19 cellular contexts compared by ENCODE assay signal in the genomic region with DNA sequence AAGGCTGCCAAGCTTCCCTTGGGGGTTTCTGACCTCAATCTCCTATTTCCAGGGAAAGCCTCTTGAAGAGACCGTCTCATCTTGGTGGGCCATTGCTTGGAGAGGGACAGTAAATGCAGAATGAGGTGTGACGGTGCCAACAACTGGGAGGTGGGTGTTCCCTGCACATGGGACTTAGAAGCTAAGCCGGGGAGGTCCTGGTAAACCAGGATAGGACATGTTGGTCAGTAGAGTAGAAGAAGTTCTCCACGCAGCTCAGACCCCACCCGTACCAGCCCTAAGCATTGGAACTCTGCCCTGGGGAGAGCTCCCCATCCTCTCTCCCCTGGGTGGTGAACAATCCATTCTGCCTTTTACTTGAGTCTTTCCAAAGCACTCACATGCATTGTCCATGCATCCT.
"Had no signal": no experiment of that assay in that cellular context is flagged by ENCODE, and none has a peak within 500 bp of the region (broad histone marks: within the 10 kb centered on the region; RNA-seq: fewer than 3 reads in every experiment).

No MANE protein-coding gene starts in this region.

- DNase-seq: activated CD4-positive, alpha-beta T cell treated with anti-CD3 and anti-CD28 coated beads for 4 hours; activated CD4-positive, alpha-beta T cell treated with anti-CD3 and anti-CD28 coated beads, Interleukin-2, amount 50 U/mL, for 48 hours; activated CD4-positive, CD25-positive, alpha-beta regulatory T cell; activated CD8-positive, alpha-beta memory T cell treated with anti-CD3 and anti-CD28 coated beads, Interleukin-2, amount 50 U/mL, for 48 hours; activated naive CD4-positive, alpha-beta T cell treated with anti-CD3 and anti-CD28 coated beads for 36 hours; activated T-cell treated with anti-CD3 and anti-CD28 coated beads, Interleukin-2, amount 50 U/mL, for 4 hours; amygdala; cerebellar nuclear complex; immature natural killer cell; left lung; stimulated activated CD4-positive, alpha-beta T cell treated with anti-CD3 and anti-CD28 coated beads, Interleukin-2, amount 100 ng/mL, for 48 hours; stimulated activated CD8-positive, alpha-beta memory T cell treated with anti-CD3 and anti-CD28 coated beads, Interleukin-4, amount 100 ng/mL, for 48 hours; stimulated activated naive B cell treated with anti-CD40 and anti-IgM and Interleukin-4, amounts not matched to agents 10 μg/mL and 1 μg/mL and 100 μg/mL, for 72 hours; upper lobe of left lung had no signal

- H3K9me3 ChIP-seq: thoracic aorta, upper lobe of left lung had no signal

- ATAC-seq: activated T-cell treated with anti-CD3 and anti-CD28 coated beads, Interleukin-2, amount 50 U/mL, for 4 hours; left lung; stimulated activated naive B cell treated with anti-CD40 and anti-IgM and Interleukin-4, amounts not matched to agents 10 μg/mL and 1 μg/mL and 100 μg/mL, for 72 hours had no signal

- H3K27ac ChIP-seq: left lung, thoracic aorta, upper lobe of left lung had no signal

- H3K9me3 Mint-ChIP-seq: activated T-cell treated with anti-CD3 and anti-CD28 coated beads, Interleukin-2, amount 50 U/mL, for 4 hours had no signal

- H3K4me1 Mint-ChIP-seq: immature natural killer cell; stimulated activated naive B cell treated with anti-CD40 and anti-IgM and Interleukin-4, amounts not matched to agents 10 μg/mL and 1 μg/mL and 100 μg/mL, for 72 hours had no signal

- H3K36me3 ChIP-seq: left lung, thoracic aorta, upper lobe of left lung had no signal

- H3K4me3 ChIP-seq: left lung, lung, thoracic aorta, upper lobe of left lung had no signal

- H3K4me3 Mint-ChIP-seq: activated naive CD4-positive, alpha-beta T cell treated with anti-CD3 and anti-CD28 coated beads for 36 hours; activated T-cell treated with anti-CD3 and anti-CD28 coated beads, Interleukin-2, amount 50 U/mL, for 4 hours; immature natural killer cell; natural killer cell treated with Interleukin-12 subunit alpha and Interleukin-12 subunit beta and Interleukin-15 and Interleukin-18, amount 100 ng/mL, for 72 hours; stimulated activated naive B cell treated with anti-CD40 and anti-IgM and Interleukin-4, amounts not matched to agents 10 μg/mL and 1 μg/mL and 100 μg/mL, for 72 hours; T-helper 1 cell treated with Interleukin-12 subunit alpha and Interleukin-12 subunit beta and Interleukin-4 antibody, amounts not matched to agents 30 μg/mL and 1 μg/mL, for 36 hours had no signal

- H3K27ac Mint-ChIP-seq: activated naive CD4-positive, alpha-beta T cell treated with anti-CD3 and anti-CD28 coated beads for 36 hours; activated T-helper 2 cell treated with anti-CD3 and anti-CD28 coated beads, Interferon-gamma antibody, Interleukin-2, Interleukin-4, amounts not matched to agents 10 μg/mL and 5 μg/mL and 100 μg/mL, durations not matched to agents 14 hours and 24 hours and 36 hours; immature natural killer cell; natural killer cell treated with Interleukin-12 subunit alpha and Interleukin-12 subunit beta and Interleukin-15 and Interleukin-18, amount 100 ng/mL, for 72 hours; stimulated activated naive B cell treated with anti-CD40 and anti-IgM and Interleukin-4, amounts not matched to agents 10 μg/mL and 1 μg/mL and 100 μg/mL, for 72 hours; T-helper 1 cell treated with Interleukin-12 subunit alpha and Interleukin-12 subunit beta and Interleukin-4 antibody, amounts not matched to agents 30 μg/mL and 1 μg/mL, for 36 hours had no signal

- H3K27me3 ChIP-seq: upper lobe of left lung had no signal

- H3K36me3 Mint-ChIP-seq: immature natural killer cell; natural killer cell treated with Interleukin-12 subunit alpha and Interleukin-12 subunit beta and Interleukin-15 and Interleukin-18, amount 100 ng/mL, for 72 hours; stimulated activated naive B cell treated with anti-CD40 and anti-IgM and Interleukin-4, amounts not matched to agents 10 μg/mL and 1 μg/mL and 100 μg/mL, for 72 hours had no signal

- H3K4me1 ChIP-seq: left lung, upper lobe of left lung had no signal
